8 cellular contexts compared by ENCODE assay signal in the genomic region with DNA sequence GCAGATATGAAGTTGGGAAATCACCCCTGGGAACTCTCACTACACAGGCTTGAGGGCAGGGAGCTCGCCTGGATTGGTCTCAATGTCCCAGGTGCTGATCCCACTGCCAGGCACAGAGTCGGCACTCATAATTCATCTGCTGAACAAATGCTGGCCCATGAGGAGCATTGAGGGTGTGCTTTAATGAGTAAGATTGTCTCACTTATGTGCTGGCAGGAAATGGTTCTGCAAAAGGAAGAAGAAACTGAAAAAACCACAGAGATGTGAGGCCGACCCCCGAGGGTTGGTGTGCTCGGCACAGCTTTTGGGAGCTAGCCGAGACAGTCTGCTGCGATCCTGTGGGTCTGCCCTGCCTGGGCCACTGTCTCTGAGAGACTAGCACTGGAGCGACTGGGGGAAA. TPM values are rescaled to one million over a fixed set of nuclear protein-coding genes. Genes with fewer than 3 reads are reported as not detected.
DNase-seq lines count a peak whose midpoint lies in the region; ATAC-seq and TF ChIP-seq lines count a peak whose summit lies in the region.

No MANE protein-coding gene starts in this region.

- H3K4me3 ChIP-seq in lung: no peak overlapping the region
- no peak overlapping the region for H3K4me3 ChIP-seq in heart left ventricle

- H3K9me3 Mint-ChIP-seq in activated CD4-positive, alpha-beta T cell treated with anti-CD3 and anti-CD28 coated beads, Interleukin-2, amount 10 ng/mL, durations not matched to agents 24 days and 14 days: no peaks in the 10 kb centered on the region

- H3K27me3 ChIP-seq in lung (ENCODE audit: control insufficient read depth, insufficient read depth) (no peaks in the 10 kb centered on the region), heart left ventricle (no peaks in the 10 kb centered on the region)

- no peak for TF ChIP-seq CTCF in lung (IDR thresholded peaks at IDR 0.05; ENCODE audit: control extremely low read depth, extremely low read depth)
- no peak for TF ChIP-seq CTCF in heart left ventricle (IDR thresholded peaks at IDR 0.05)

- H3K27ac ChIP-seq in lung (ENCODE audit: low read depth in 1 of 2, low read length in 1 of 2) (no peak overlapping the region), heart left ventricle (peak overlapping the region in 1 of 12 donors; percentile 63)

- H3K36me3 ChIP-seq in lung (ENCODE audit: control insufficient read depth in 2 of 2, insufficient read depth in 2 of 2, low read length in 2 of 2) (no peaks in the 10 kb centered on the region), heart left ventricle (no peaks in the 10 kb centered on the region)

- peaks cover 0 to 2% of the 10 kb centered on the region in 2 donors for H3K4me1 ChIP-seq in lung (ENCODE audit: control insufficient read depth in 2 of 2, insufficient read depth in 2 of 2, low read length in 2 of 2)
- H3K4me1 ChIP-seq in heart left ventricle: peaks cover 0 to 18% (median 0%) of the 10 kb centered on the region in 12 donors

- H3K4me3 Mint-ChIP-seq in activated CD4-positive, alpha-beta T cell treated with anti-CD3 and anti-CD28 coated beads, Interleukin-2, amount 10 ng/mL, durations not matched to agents 24 days and 14 days: peak overlapping the region; percentile 73

- H3K27ac Mint-ChIP-seq in activated CD4-positive, alpha-beta T cell treated with anti-CD3 and anti-CD28 coated beads, Interleukin-2, amount 10 ng/mL, durations not matched to agents 24 days and 14 days: peak overlapping the region; percentile 91

- DNase-seq in activated CD4-positive, alpha-beta T cell treated with anti-CD3 and anti-CD28 coated beads, Interleukin-2, amount 10 ng/mL, durations not matched to agents 24 days and 14 days: peak; percentile 84
- DNase-seq in lung (ENCODE audit: low spot score) (no peak), heart left ventricle (no peak), LoVo (ENCODE audit: low spot score) (no peak), cardiac septum (ENCODE audit: low spot score) (no peak), C1 segment of cervical spinal cord (lab: John Stamatoyannopoulos, UW) (no peak)

- no peaks in the 10 kb centered on the region for H3K36me3 Mint-ChIP-seq in activated CD4-positive, alpha-beta T cell treated with anti-CD3 and anti-CD28 coated beads, Interleukin-2, amount 10 ng/mL, durations not matched to agents 24 days and 14 days (ENCODE audit: low read depth)

- peaks cover 28% of the 10 kb centered on the region for H3K4me1 Mint-ChIP-seq in activated CD4-positive, alpha-beta T cell treated with anti-CD3 and anti-CD28 coated beads, Interleukin-2, amount 10 ng/mL, durations not matched to agents 24 days and 14 days

- H3K27me3 Mint-ChIP-seq in activated CD4-positive, alpha-beta T cell treated with anti-CD3 and anti-CD28 coated beads, Interleukin-2, amount 10 ng/mL, durations not matched to agents 24 days and 14 days: no peaks in the 10 kb centered on the region

- no peak for TF ChIP-seq POLR2A in heart left ventricle (IDR thresholded peaks at IDR 0.05)

- 20 to 52% methylated on average over 8 of the region's 8 CpGs for WGBS in lung, 2 donors
- WGBS in heart left ventricle, 4 donors: 61 to 73% (median 63%) methylated on average over 8 of the region's 8 CpGs

- no peaks in the 10 kb centered on the region for H3K9me3 ChIP-seq in lung (ENCODE audit: control insufficient read depth in 2 of 2, insufficient read depth in 1 of 2, low read length in 1 of 2)
- no peaks in the 10 kb centered on the region for H3K9me3 ChIP-seq in heart left ventricle

- intact Hi-C loops in activated CD4-positive, alpha-beta T cell treated with anti-CD3 and anti-CD28 coated beads, Interleukin-2, amount 10 ng/mL, durations not matched to agents 24 days and 14 days (cut with micrococcal nuclease): loop anchor here (1.0 to 5.0 kb wide), 3 partner anchors 14 to 59 kb away; partner anchors contain the start of gene PLAAT3
- intact Hi-C loops in heart left ventricle (cut with DNase I) (no loop called here), cardiac septum (cut with DNase I) (no loop called here)

- ATAC-seq in GM18519 (IDR thresholded peaks at IDR 0.05; ENCODE audit: low FRiP score, unreplicated experiment) (peak; percentile 61), HG02943 (IDR thresholded peaks at IDR 0.05; ENCODE audit: low read depth, unreplicated experiment) (peak; percentile 70), lung (ENCODE audit: insufficient read depth, low FRiP score) (peak; percentile 53), heart left ventricle (no peak)

RNA-seq across cellular contexts. Expression of gene PLAAT2, which starts 9.4 kb away (rescaled TPM):
- not detected in 2 replicates for total RNA-seq in activated CD4-positive, alpha-beta T cell treated with anti-CD3 and anti-CD28 coated beads, Interleukin-2, amount 10 ng/mL, durations not matched to agents 24 days and 14 days
- total RNA-seq in lung (1 to 10 TPM; 2.2 to 8.3 TPM), heart left ventricle (1 to 10 TPM in 1 of 9 donors, under 1 TPM in 1, not detected in 7; 0.46 to 3.8 TPM), cardiac septum (not detected)
- polyA plus RNA-seq in lung (10 to 100 TPM; 21.3 to 29.8 TPM), heart left ventricle (under 1 TPM; 0.11 to 0.38 TPM)

RNA-seq across cellular contexts. Expression of gene PLAAT4, which starts 17.2 kb away (rescaled TPM):
- total RNA-seq in activated CD4-positive, alpha-beta T cell treated with anti-CD3 and anti-CD28 coated beads, Interleukin-2, amount 10 ng/mL, durations not matched to agents 24 days and 14 days: 12.2 and 14.7 TPM in 2 replicates
- total RNA-seq in lung: 100 to 1,000 TPM in 1 of 2 donors, 10 to 100 TPM in 1; 49.7 to 133 TPM
- 100 to 1,000 TPM; 163 to 336 TPM for polyA plus RNA-seq in lung
- total RNA-seq in heart left ventricle: 100 to 1,000 TPM in 1 of 9 donors, 10 to 100 TPM in 3, 1 to 10 TPM in 5; 4.6 to 484 (median 8.0) TPM
- 1 to 10 TPM; 6.8 to 9.5 TPM for polyA plus RNA-seq in heart left ventricle
- total RNA-seq in cardiac septum: 6.9 TPM

RNA-seq across cellular contexts. Expression of gene LGALS12, which starts 47.9 kb away (rescaled TPM):
- not detected in 2 replicates for total RNA-seq in activated CD4-positive, alpha-beta T cell treated with anti-CD3 and anti-CD28 coated beads, Interleukin-2, amount 10 ng/mL, durations not matched to agents 24 days and 14 days
- total RNA-seq in lung (1 to 10 TPM in 1 of 2 donors, under 1 TPM in 1; 0.43 to 1.3 TPM), heart left ventricle (10 to 100 TPM in 1 of 9 donors, 1 to 10 TPM in 3, under 1 TPM in 3, not detected in 2; 0.32 to 15.1 (median 1.1) TPM), cardiac septum (0.83 TPM)
- polyA plus RNA-seq in lung (under 1 TPM; 0.75 to 0.98 TPM), heart left ventricle (1 to 10 TPM; 1.2 to 4.6 TPM)

Comparison
In these comparisons a context has a peak if more than half of its experiments do, and no peak if none do; other contexts are left out.
1. ATAC-seq: peak in GM18519 (single experiment), HG02943 (single experiment) and lung (single experiment); none in heart left ventricle (0 of 4).